19 cellular contexts compared by ENCODE assay signal in the genomic region with DNA sequence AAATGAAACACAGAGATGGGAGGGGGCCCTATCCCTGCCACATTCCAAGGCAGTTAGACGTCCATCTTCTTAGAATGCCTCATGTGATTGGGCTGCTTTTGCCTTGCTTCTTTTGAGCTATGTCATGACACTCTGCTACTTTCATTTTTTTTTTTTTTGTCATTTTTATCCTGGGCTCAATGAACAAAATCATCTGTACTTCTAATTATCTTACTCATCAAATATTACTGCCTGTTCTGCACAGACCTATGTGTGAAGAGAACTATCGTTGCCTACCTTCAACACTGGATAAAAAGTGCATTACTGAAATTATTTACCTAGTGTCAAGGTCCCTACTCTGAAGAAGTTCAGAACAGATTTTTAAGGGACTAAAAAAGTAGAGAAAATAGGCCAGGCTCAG.
A peak's percentile ranks its signal among the peaks of the same experiment; 100 is the strongest.
DNase-seq lines count a peak whose midpoint lies in the region; ATAC-seq, FAIRE-seq and TF ChIP-seq lines count a peak whose summit lies in the region.
"Had no signal": no experiment of that assay in that cellular context is flagged by ENCODE, and none has a peak within 500 bp of the region (broad histone marks: within the 10 kb centered on the region; RNA-seq: fewer than 3 reads in every experiment).

No MANE protein-coding gene starts in this region.

- H2AK5ac ChIP-seq in H1 (ENCODE audit: low read depth, low read length) (no peak overlapping the region), mesendoderm (ENCODE audit: low read length) (no peak overlapping the region)

- H4K8ac ChIP-seq in H1 (ENCODE audit: extremely low read depth, insufficient read depth, low read length), result no peak overlapping the region
- H4K8ac ChIP-seq in mesendoderm (ENCODE audit: low read depth, low read length), result no peak overlapping the region

- H3K56ac ChIP-seq in H1 (replicated peaks; ENCODE audit: insufficient read length, low read depth, low read length), result no peak overlapping the region
- no peak overlapping the region for H3K56ac ChIP-seq in mesendoderm (ENCODE audit: low read length)

- peak overlapping the region; percentile 57 for H3K27ac ChIP-seq in VCaP
- H3K27ac ChIP-seq in H1 (ENCODE audit: low read depth, low read length), result no peak overlapping the region
- no peak overlapping the region for H3K27ac ChIP-seq in mesendoderm (ENCODE audit: low read depth, low read length)
- H3K27ac ChIP-seq: 22Rv1, A549, C4-2B, HL-60 had no signal

- H3K79me2 ChIP-seq in H1 (ENCODE audit: control insufficient read depth in 1 of 2, insufficient read depth in 2 of 2, low read length in 2 of 2), result no peaks in the 10 kb centered on the region
- no peaks in the 10 kb centered on the region for H3K79me2 ChIP-seq in mesendoderm (ENCODE audit: control insufficient read depth, insufficient read depth, low read length)

- TF ChIP-seq POLR2A in H1 (IDR thresholded peaks at IDR 0.05; ENCODE audit: control extremely low read depth in 1 of 2, low read depth in 2 of 2, low read length in 2 of 2), result no peak

- no peak overlapping the region for H2BK120ac ChIP-seq in H1 (replicated peaks; ENCODE audit: low read depth, low read length)
- no peak overlapping the region for H2BK120ac ChIP-seq in mesendoderm (ENCODE audit: low read depth, low read length)

- no peak overlapping the region for H3K23ac ChIP-seq in H1 (ENCODE audit: insufficient read length)
- H3K23ac ChIP-seq in mesendoderm (ENCODE audit: low read length), result no peak overlapping the region

- no peak overlapping the region for H4K5ac ChIP-seq in H1 (ENCODE audit: insufficient read length, low read depth, low read length)
- no peak overlapping the region for H4K5ac ChIP-seq in mesendoderm (ENCODE audit: low read length)

- H3K9ac ChIP-seq in H1 (replicated peaks in 1 of 4; ENCODE audit: extremely low read depth in 1 of 4, low read depth in 3 of 4, low read length in 3 of 4) (no peak overlapping the region), mesendoderm (ENCODE audit: low read length) (no peak overlapping the region)

- DNase-seq in EH (ENCODE audit: low read depth) (peak; percentile 34), H1 (ENCODE audit: low read depth in 1 of 2, low spot score in 2 of 2) (no peak), mesendoderm (peak; percentile 40), OCI-M2 (lab: John Stamatoyannopoulos, UW; ENCODE audit: unreplicated experiment) (no peak)
- no peak for DNase-seq in activated effector memory CD4-positive, alpha-beta T cell treated with Interleukin-2 at 50 U/mL for 16 hours
- no peak for DNase-seq in stimulated activated CD4-positive, alpha-beta T cell treated with anti-CD3 and anti-CD28 coated beads, Interleukin-2, amount 100 ng/mL, for 48 hours
- DNase-seq: AML-193; Caco-2; CD4-positive, alpha-beta T cell; GF-D8; HCEC 1CT had no signal

- H3K79me1 ChIP-seq in H1 (ENCODE audit: low read depth, low read length) (no peaks in the 10 kb centered on the region), mesendoderm (ENCODE audit: low read length) (no peaks in the 10 kb centered on the region)

- 66% methylated on average over 2 of the region's 2 CpGs; no CpG with 5 or more reads in 1 of the 2 experiments for WGBS in H1 (ENCODE audit: extremely low coverage in 1 of 2, insufficient coverage in 1 of 2, insufficient read length in 1 of 2, insufficient replicate concordance in 2 of 2, low coverage in 1 of 2, low lambda C conversion rate in 2 of 2, missing lambda C conversion rate in 1 of 2), 2 experiments
- WGBS in mesendoderm (ENCODE audit: extremely low coverage, insufficient coverage, low lambda C conversion rate), result no CpG with 5 or more reads among the region's 2 CpGs

- H3K4me1 ChIP-seq in H1 (replicated peaks in 1 of 4; ENCODE audit: control insufficient read depth in 3 of 4, insufficient read depth in 4 of 4, low read length in 3 of 4), result no peaks in the 10 kb centered on the region
- no peaks in the 10 kb centered on the region for H3K4me1 ChIP-seq in mesendoderm (ENCODE audit: control insufficient read depth, low read depth, low read length)
- H3K4me1 ChIP-seq: A549, Caco-2 had no signal

- no peak overlapping the region for H2AFZ ChIP-seq in H1 (ENCODE audit: low read length)

- POLR2A ChIA-PET in H1 (lab: Charles Lee; ENCODE audit: partially characterized antibody), result interaction anchor here (0.6 kb wide), 1 partner anchor 119 kb away, joined by 3 read pairs; no protein-coding TSS in a partner anchor

- no peak for ATAC-seq in GM21786 (IDR thresholded peaks at IDR 0.05; ENCODE audit: unreplicated experiment)
- ATAC-seq: A549 had no signal

- no peak overlapping the region for H3K4me3 ChIP-seq in H1 (ENCODE audit: extremely low read depth in 1 of 4, insufficient read depth in 2 of 4, low read depth in 3 of 4, low read length in 4 of 4)
- no peak overlapping the region for H3K4me3 ChIP-seq in mesendoderm (ENCODE audit: low read length)
- H3K4me3 ChIP-seq: A549 had no signal

- H3K18ac ChIP-seq in H1 (ENCODE audit: extremely low read depth, low read length), result no peak overlapping the region
- no peak overlapping the region for H3K18ac ChIP-seq in mesendoderm (ENCODE audit: low read length)

- H2BK5ac ChIP-seq in H1 (ENCODE audit: low read depth, low read length), result no peak overlapping the region
- no peak overlapping the region for H2BK5ac ChIP-seq in mesendoderm (ENCODE audit: low read length)

- no peak overlapping the region for H3K4ac ChIP-seq in H1 (replicated peaks; ENCODE audit: insufficient read length, low read depth, low read length)
- H3K4ac ChIP-seq in mesendoderm (ENCODE audit: low read depth, low read length), result no peak overlapping the region

- H2BK20ac ChIP-seq in H1 (ENCODE audit: low read length), result no peak overlapping the region

- H4K91ac ChIP-seq in H1 (replicated peaks; ENCODE audit: insufficient read length, low read length), result no peak overlapping the region

- H3K23me2 ChIP-seq in H1 (ENCODE audit: low read depth, low read length), result no peaks in the 10 kb centered on the region

- TF ChIP-seq RAD21 in H1 (IDR thresholded peaks at IDR 0.05 in 1 of 2, conservative IDR thresholded peaks at IDR 0.05 in 1 of 2; ENCODE audit: low read depth in 2 of 2, low read length in 2 of 2), result no peak

- no peaks in the 10 kb centered on the region for H3K27me3 ChIP-seq in H1 (replicated peaks in 1 of 4; ENCODE audit: control insufficient read depth in 3 of 4, extremely low read depth in 1 of 4, insufficient read depth in 3 of 4, low read length in 3 of 4)
- H3K27me3 ChIP-seq in mesendoderm (ENCODE audit: insufficient read depth, low read length, poor library complexity), result no peaks in the 10 kb centered on the region

- H3K14ac ChIP-seq in H1 (ENCODE audit: insufficient read length), result no peak overlapping the region

- no peak for FAIRE-seq in H1 (lab: Jason Lieb, UNC)
- FAIRE-seq: A549, D721Med, H54 had no signal

- H2BK12ac ChIP-seq in H1 (ENCODE audit: low read depth, low read length), result no peak overlapping the region

- TF ChIP-seq CTCF in VCaP (conservative IDR thresholded peaks at IDR 0.05) (no peak), H1 (IDR thresholded peaks at IDR 0.05; ENCODE audit: control extremely low read depth in 1 of 3, insufficient read depth in 1 of 3, low read depth in 1 of 3, low read length in 3 of 3) (no peak)

- H2BK15ac ChIP-seq in H1 (ENCODE audit: low read length), result no peak overlapping the region
- no peak overlapping the region for H2BK15ac ChIP-seq in mesendoderm (replicated peaks; ENCODE audit: low read depth)

- no peak for TF ChIP-seq EP300 in H1 (IDR thresholded peaks at IDR 0.05; ENCODE audit: borderline replicate concordance in 1 of 2, low read depth in 2 of 2, low read length in 2 of 2)

- H3K9me3 ChIP-seq in H1 (ENCODE audit: insufficient read depth in 2 of 2, low read depth in 1 of 2, low read length in 1 of 2), result no peaks in the 10 kb centered on the region
- H3K9me3 ChIP-seq: A549, Caco-2 had no signal

- CTCF ChIA-PET in H1 (lab: Charles Lee; ENCODE audit: partially characterized antibody), result interaction anchor here (1.0 kb wide), 1 partner anchor 12 kb away, joined by 3 read pairs; no protein-coding TSS in a partner anchor

- no peaks in the 10 kb centered on the region for H3K36me3 ChIP-seq in H1 (ENCODE audit: control insufficient read depth in 2 of 4, insufficient read depth in 4 of 4, low read length in 3 of 4)
- no peaks in the 10 kb centered on the region for H3K36me3 ChIP-seq in mesendoderm (ENCODE audit: control insufficient read depth, insufficient read depth, low read length)

- no peaks in the 10 kb centered on the region for H4K20me1 ChIP-seq in H1 (replicated peaks in 1 of 2; ENCODE audit: control insufficient read depth in 1 of 2, insufficient read depth in 2 of 2, low read length in 2 of 2)

- H3K4me2 ChIP-seq in H1 (ENCODE audit: insufficient read depth in 1 of 2, low read depth in 2 of 2, low read length in 2 of 2), result no peak overlapping the region
- H3K4me2 ChIP-seq in mesendoderm (ENCODE audit: low read length), result no peak overlapping the region
- H3K4me2 ChIP-seq: A549 had no signal

TF ChIP-seq in H1, 55 proteins besides CTCF, POLR2A, EP300 and RAD21:
- TF ChIP-seq SP4 (IDR thresholded peaks at IDR 0.05; ENCODE audit: low read length) (no peak), TEAD4 (IDR thresholded peaks at IDR 0.05; ENCODE audit: low read depth, low read length) (peak; percentile 49; the same call in 1 of the 2 replicates), FOSL1 (IDR thresholded peaks at IDR 0.05; ENCODE audit: insufficient read depth, low read depth, low read length) (no peak), JUND (IDR thresholded peaks at IDR 0.05; ENCODE audit: low read length) (no peak)
- TF ChIP-seq, protein P1, sequence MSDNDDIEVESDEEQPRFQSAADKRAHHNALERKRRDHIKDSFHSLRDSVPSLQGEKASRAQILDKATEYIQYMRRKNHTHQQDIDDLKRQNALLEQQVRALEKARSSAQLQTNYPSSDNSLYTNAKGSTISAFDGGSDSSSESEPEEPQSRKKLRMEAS (IDR thresholded peaks at IDR 0.05), result no peak

Comparison
In these comparisons a context has a peak if more than half of its experiments do, and no peak if none do; other contexts are left out.
1. DNase-seq: peak in EH (single experiment) and mesendoderm (single experiment); none in H1 (0 of 2), OCI-M2 (single experiment), activated effector memory CD4-positive, alpha-beta T cell treated with Interleukin-2 at 50 U/mL for 16 hours (single experiment) and stimulated activated CD4-positive, alpha-beta T cell treated with anti-CD3 and anti-CD28 coated beads, Interleukin-2, amount 100 ng/mL, for 48 hours (0 of 2).